1 cellular context compared by ENCODE assay signal in genomic region chr7:332646-333398, GRCh38.
TF ChIP-seq lines count a peak whose summit lies in the region.

No MANE protein-coding gene starts in this region.

TF ChIP-seq in HepG2, 621 proteins besides CTCF, POLR2A, EP300 and RAD21 (continued from another document and continues in another):
- TF ChIP-seq MLXIP (CRISPR knock-in tag; IDR thresholded peaks at IDR 0.05; ENCODE audit: borderline replicate concordance) = no peak
- no peak for TF ChIP-seq ZNF576 (CRISPR knock-in tag; IDR thresholded peaks at IDR 0.05)
- TF ChIP-seq DNMT3B (CRISPR knock-in tag; conservative IDR thresholded peaks at IDR 0.05) = no peak
- TF ChIP-seq ZNF556 (CRISPR knock-in tag; IDR thresholded peaks at IDR 0.05; ENCODE audit: borderline replicate concordance) = no peak; the same call in 1 of the 2 replicates
- TF ChIP-seq FOXC1 (CRISPR knock-in tag; IDR thresholded peaks at IDR 0.05; ENCODE audit: borderline replicate concordance) = peak; percentile 42; the same call in 1 of the 2 replicates
- 0 out of 2 replicates have a peak, but pooled peaks have one; percentile 49 for TF ChIP-seq ZNF121 (CRISPR knock-in tag; IDR thresholded peaks at IDR 0.05)
- TF ChIP-seq ZBTB7B (CRISPR knock-in tag; IDR thresholded peaks at IDR 0.05) = peak; percentile 91
- TF ChIP-seq ZNF276 (CRISPR knock-in tag; IDR thresholded peaks at IDR 0.05; ENCODE audit: low read depth) = no peak
- TF ChIP-seq ARNTL (CRISPR knock-in tag; IDR thresholded peaks at IDR 0.05) = no peak
- TF ChIP-seq AHR (CRISPR knock-in tag; IDR thresholded peaks at IDR 0.05) = 0 out of 2 replicates have a peak, but pooled peaks have one; percentile 64
- TF ChIP-seq KLF16 (CRISPR knock-in tag; IDR thresholded peaks at IDR 0.05) = peak in 1 of 2 experiments; percentile 56; a peak in 1 of 4 replicates
- no peak for TF ChIP-seq FOXO4 (CRISPR knock-in tag; conservative IDR thresholded peaks at IDR 0.05)
- TF ChIP-seq ARID4A (CRISPR knock-in tag; IDR thresholded peaks at IDR 0.05; ENCODE audit: borderline replicate concordance) = no peak; the same call in 1 of the 2 replicates
- TF ChIP-seq STAG1 (CRISPR knock-in tag; IDR thresholded peaks at IDR 0.05) = peak; percentile 93
- no peak for TF ChIP-seq MATR3 (CRISPR knock-in tag; IDR thresholded peaks at IDR 0.05)
- TF ChIP-seq ZFYVE20 (CRISPR knock-in tag; IDR thresholded peaks at IDR 0.05; ENCODE audit: borderline replicate concordance, low read depth) = no peak
- TF ChIP-seq NRL (CRISPR knock-in tag; IDR thresholded peaks at IDR 0.05; ENCODE audit: borderline replicate concordance) = peak; percentile 25; the same call in 1 of the 2 replicates
- 0 out of 2 replicates have a peak, but pooled peaks have one; percentile 30 for TF ChIP-seq MEIS1 (CRISPR knock-in tag; IDR thresholded peaks at IDR 0.05; ENCODE audit: borderline replicate concordance)
- no peak for TF ChIP-seq ZNF256 (CRISPR knock-in tag; conservative IDR thresholded peaks at IDR 0.05)
- no peak for TF ChIP-seq TIGD3 (CRISPR knock-in tag; IDR thresholded peaks at IDR 0.05; ENCODE audit: borderline replicate concordance)
- no peak for TF ChIP-seq SNAI1 (CRISPR knock-in tag; IDR thresholded peaks at IDR 0.05; ENCODE audit: borderline replicate concordance)
- no peak for TF ChIP-seq RFXAP (CRISPR knock-in tag; IDR thresholded peaks at IDR 0.05; ENCODE audit: borderline replicate concordance)
- no peak for TF ChIP-seq FOXJ3 (CRISPR knock-in tag; IDR thresholded peaks at IDR 0.05; ENCODE audit: borderline replicate concordance)
- no peak for TF ChIP-seq ELK4 (CRISPR knock-in tag; IDR thresholded peaks at IDR 0.05; ENCODE audit: borderline replicate concordance)
- no peak for TF ChIP-seq ZBTB21 (CRISPR knock-in tag; IDR thresholded peaks at IDR 0.05)
- TF ChIP-seq ZNF547 (CRISPR knock-in tag; IDR thresholded peaks at IDR 0.05) = peak; percentile 51; the same call in 1 of the 2 replicates
- TF ChIP-seq ZNF605 (CRISPR knock-in tag; IDR thresholded peaks at IDR 0.05) = no peak
- peak; percentile 30; the same call in 1 of the 2 replicates for TF ChIP-seq POGK (CRISPR knock-in tag; conservative IDR thresholded peaks at IDR 0.05)
- no peak; the same call in 1 of the 2 replicates for TF ChIP-seq ZNF362 (CRISPR knock-in tag; IDR thresholded peaks at IDR 0.05; ENCODE audit: borderline replicate concordance)
- no peak for TF ChIP-seq HES4 (CRISPR knock-in tag; IDR thresholded peaks at IDR 0.05; ENCODE audit: borderline replicate concordance)
- peak; percentile 70; the same call in 1 of the 2 replicates for TF ChIP-seq HIC2 (CRISPR knock-in tag; IDR thresholded peaks at IDR 0.05; ENCODE audit: low read depth)
- 0 out of 2 replicates have a peak, but pooled peaks have one; percentile 5 for TF ChIP-seq HNF4A (CRISPR knock-in tag; IDR thresholded peaks at IDR 0.05)
- TF ChIP-seq ZNF678 (CRISPR knock-in tag; IDR thresholded peaks at IDR 0.05) = no peak
- TF ChIP-seq SMYD3 (CRISPR knock-in tag; IDR thresholded peaks at IDR 0.05) = 0 out of 2 replicates have a peak, but pooled peaks have one; percentile 28
- TF ChIP-seq TFDP2 (CRISPR knock-in tag; IDR thresholded peaks at IDR 0.05) = peak; percentile 56; the same call in 1 of the 2 replicates
- peak; percentile 44; the same call in 1 of the 2 replicates for TF ChIP-seq REPIN1 (CRISPR knock-in tag; IDR thresholded peaks at IDR 0.05; ENCODE audit: borderline replicate concordance, low read depth)
- peak; percentile 58; the same call in 1 of the 2 replicates for TF ChIP-seq HIVEP1 (CRISPR knock-in tag; IDR thresholded peaks at IDR 0.05)
- TF ChIP-seq CEBPG (CRISPR knock-in tag; IDR thresholded peaks at IDR 0.05) = no peak
- peak; percentile 78; the same call in 1 of the 2 replicates for TF ChIP-seq CBX5 (CRISPR knock-in tag; IDR thresholded peaks at IDR 0.05; ENCODE audit: borderline replicate concordance)
